In genomic region chr19:23071087-23071511, GRCh38 we compare ENCODE assay signal across 1 cellular context.
TF ChIP-seq lines count a peak whose summit lies in the region.

No MANE protein-coding gene starts in this region.

TF ChIP-seq in GM12878, 131 proteins besides CTCF, POLR2A, EP300 and RAD21:
- TF ChIP-seq PML (IDR thresholded peaks at IDR 0.05; ENCODE audit: low read length) (no peak), TCF12 (IDR thresholded peaks at IDR 0.05; ENCODE audit: low read depth, low read length) (no peak), TAF1 (IDR thresholded peaks at IDR 0.05; ENCODE audit: borderline replicate concordance, low read depth, low read length) (no peak), SUZ12 (IDR thresholded peaks at IDR 0.05; ENCODE audit: unreplicated experiment) (no peak), MEF2B (IDR thresholded peaks at IDR 0.05; ENCODE audit: partially characterized antibody, poor library complexity, severe bottlenecking) (no peak), CHD4 (IDR thresholded peaks at IDR 0.05) (no peak), FOXK2 (IDR thresholded peaks at IDR 0.05) (no peak), EZH2 (IDR thresholded peaks at IDR 0.05; ENCODE audit: borderline replicate concordance, control insufficient read depth, low read depth, low read length) (no peak), BACH1 (IDR thresholded peaks at IDR 0.05; ENCODE audit: borderline replicate concordance) (no peak), ZNF24 (IDR thresholded peaks at IDR 0.05) (no peak), PBX3 (IDR thresholded peaks at IDR 0.05; ENCODE audit: insufficient replicate concordance, low read depth, low read length) (no peak), E4F1 (IDR thresholded peaks at IDR 0.05; ENCODE audit: borderline replicate concordance, partially characterized antibody) (no peak)
